In the genomic region with DNA sequence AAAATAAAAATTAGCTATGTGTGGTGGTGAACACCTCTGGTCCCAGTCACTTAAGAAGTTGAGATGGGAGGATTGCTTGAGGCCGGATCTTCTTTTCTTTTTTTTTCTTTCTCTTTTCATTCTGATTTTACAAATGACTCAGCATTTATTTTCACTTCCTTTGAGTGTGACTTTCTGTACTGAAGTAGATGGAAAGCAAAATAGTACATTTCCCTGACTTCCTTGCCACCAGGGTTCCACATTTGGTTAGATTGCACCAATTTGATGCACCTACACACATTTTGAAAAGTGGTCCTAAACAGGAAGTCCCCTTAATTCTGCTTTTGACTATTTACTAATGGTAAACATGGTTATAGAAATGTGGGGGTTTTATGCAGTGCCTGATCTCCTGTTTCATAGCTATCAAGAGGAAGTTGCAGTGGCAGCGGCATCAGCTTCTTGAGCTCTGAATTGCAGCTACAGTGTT, we compare ENCODE assay signal across 1 cellular context.
TF ChIP-seq lines count a peak whose summit lies in the region.

No MANE protein-coding gene starts in this region.

TF ChIP-seq in K562, 482 proteins besides CTCF, POLR2A, EP300 and RAD21 (continued from another document):
- TF ChIP-seq, protein P1, sequence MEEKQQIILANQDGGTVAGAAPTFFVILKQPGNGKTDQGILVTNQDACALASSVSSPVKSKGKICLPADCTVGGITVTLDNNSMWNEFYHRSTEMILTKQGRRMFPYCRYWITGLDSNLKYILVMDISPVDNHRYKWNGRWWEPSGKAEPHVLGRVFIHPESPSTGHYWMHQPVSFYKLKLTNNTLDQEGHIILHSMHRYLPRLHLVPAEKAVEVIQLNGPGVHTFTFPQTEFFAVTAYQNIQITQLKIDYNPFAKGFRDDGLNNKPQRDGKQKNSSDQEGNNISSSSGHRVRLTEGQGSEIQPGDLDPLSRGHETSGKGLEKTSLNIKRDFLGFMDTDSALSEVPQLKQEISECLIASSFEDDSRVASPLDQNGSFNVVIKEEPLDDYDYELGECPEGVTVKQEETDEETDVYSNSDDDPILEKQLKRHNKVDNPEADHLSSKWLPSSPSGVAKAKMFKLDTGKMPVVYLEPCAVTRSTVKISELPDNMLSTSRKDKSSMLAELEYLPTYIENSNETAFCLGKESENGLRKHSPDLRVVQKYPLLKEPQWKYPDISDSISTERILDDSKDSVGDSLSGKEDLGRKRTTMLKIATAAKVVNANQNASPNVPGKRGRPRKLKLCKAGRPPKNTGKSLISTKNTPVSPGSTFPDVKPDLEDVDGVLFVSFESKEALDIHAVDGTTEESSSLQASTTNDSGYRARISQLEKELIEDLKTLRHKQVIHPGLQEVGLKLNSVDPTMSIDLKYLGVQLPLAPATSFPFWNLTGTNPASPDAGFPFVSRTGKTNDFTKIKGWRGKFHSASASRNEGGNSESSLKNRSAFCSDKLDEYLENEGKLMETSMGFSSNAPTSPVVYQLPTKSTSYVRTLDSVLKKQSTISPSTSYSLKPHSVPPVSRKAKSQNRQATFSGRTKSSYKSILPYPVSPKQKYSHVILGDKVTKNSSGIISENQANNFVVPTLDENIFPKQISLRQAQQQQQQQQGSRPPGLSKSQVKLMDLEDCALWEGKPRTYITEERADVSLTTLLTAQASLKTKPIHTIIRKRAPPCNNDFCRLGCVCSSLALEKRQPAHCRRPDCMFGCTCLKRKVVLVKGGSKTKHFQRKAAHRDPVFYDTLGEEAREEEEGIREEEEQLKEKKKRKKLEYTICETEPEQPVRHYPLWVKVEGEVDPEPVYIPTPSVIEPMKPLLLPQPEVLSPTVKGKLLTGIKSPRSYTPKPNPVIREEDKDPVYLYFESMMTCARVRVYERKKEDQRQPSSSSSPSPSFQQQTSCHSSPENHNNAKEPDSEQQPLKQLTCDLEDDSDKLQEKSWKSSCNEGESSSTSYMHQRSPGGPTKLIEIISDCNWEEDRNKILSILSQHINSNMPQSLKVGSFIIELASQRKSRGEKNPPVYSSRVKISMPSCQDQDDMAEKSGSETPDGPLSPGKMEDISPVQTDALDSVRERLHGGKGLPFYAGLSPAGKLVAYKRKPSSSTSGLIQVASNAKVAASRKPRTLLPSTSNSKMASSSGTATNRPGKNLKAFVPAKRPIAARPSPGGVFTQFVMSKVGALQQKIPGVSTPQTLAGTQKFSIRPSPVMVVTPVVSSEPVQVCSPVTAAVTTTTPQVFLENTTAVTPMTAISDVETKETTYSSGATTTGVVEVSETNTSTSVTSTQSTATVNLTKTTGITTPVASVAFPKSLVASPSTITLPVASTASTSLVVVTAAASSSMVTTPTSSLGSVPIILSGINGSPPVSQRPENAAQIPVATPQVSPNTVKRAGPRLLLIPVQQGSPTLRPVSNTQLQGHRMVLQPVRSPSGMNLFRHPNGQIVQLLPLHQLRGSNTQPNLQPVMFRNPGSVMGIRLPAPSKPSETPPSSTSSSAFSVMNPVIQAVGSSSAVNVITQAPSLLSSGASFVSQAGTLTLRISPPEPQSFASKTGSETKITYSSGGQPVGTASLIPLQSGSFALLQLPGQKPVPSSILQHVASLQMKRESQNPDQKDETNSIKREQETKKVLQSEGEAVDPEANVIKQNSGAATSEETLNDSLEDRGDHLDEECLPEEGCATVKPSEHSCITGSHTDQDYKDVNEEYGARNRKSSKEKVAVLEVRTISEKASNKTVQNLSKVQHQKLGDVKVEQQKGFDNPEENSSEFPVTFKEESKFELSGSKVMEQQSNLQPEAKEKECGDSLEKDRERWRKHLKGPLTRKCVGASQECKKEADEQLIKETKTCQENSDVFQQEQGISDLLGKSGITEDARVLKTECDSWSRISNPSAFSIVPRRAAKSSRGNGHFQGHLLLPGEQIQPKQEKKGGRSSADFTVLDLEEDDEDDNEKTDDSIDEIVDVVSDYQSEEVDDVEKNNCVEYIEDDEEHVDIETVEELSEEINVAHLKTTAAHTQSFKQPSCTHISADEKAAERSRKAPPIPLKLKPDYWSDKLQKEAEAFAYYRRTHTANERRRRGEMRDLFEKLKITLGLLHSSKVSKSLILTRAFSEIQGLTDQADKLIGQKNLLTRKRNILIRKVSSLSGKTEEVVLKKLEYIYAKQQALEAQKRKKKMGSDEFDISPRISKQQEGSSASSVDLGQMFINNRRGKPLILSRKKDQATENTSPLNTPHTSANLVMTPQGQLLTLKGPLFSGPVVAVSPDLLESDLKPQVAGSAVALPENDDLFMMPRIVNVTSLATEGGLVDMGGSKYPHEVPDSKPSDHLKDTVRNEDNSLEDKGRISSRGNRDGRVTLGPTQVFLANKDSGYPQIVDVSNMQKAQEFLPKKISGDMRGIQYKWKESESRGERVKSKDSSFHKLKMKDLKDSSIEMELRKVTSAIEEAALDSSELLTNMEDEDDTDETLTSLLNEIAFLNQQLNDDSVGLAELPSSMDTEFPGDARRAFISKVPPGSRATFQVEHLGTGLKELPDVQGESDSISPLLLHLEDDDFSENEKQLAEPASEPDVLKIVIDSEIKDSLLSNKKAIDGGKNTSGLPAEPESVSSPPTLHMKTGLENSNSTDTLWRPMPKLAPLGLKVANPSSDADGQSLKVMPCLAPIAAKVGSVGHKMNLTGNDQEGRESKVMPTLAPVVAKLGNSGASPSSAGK (IDR thresholded peaks at IDR 0.05) = peak; percentile 3; the same call in 1 of the 2 replicates
